ENCODE assay signal across 8 cellular contexts in genomic region chr11:64245797-64246623, GRCh38. TPM values are rescaled to one million over a fixed set of nuclear protein-coding genes. Genes with fewer than 3 reads are reported as not detected.
DNase-seq lines count a peak whose midpoint lies in the region; ATAC-seq and TF ChIP-seq lines count a peak whose summit lies in the region.

No MANE protein-coding gene starts in this region.

- H3K4me3 ChIP-seq in GM06990 (replicated peaks; ENCODE audit: low read depth, low read length) (peak overlapping the region; percentile 93), ectodermal cell (ENCODE audit: insufficient read depth, low read depth, low read length) (peak overlapping the region; percentile 76), mesodermal cell (ENCODE audit: extremely low read depth, insufficient read depth, low read length, poor library complexity, severe bottlenecking) (peak overlapping the region; percentile 89)

- H3K36me3 ChIP-seq in GM06990 (ENCODE audit: control insufficient read depth, insufficient read depth, low read length) (peaks cover 13% of the 10 kb centered on the region), ectodermal cell (ENCODE audit: control insufficient read depth, insufficient read depth, low read length) (peaks cover 5% of the 10 kb centered on the region), mesodermal cell (ENCODE audit: control insufficient read depth, insufficient read depth, low read length) (peaks cover 22% of the 10 kb centered on the region)

- 1% methylated on average over 47 of the region's 47 CpGs for WGBS in ectodermal cell, 2 experiments
- 0 to 1% methylated on average over 36 to 45 of the region's 47 CpGs for WGBS in mesodermal cell (ENCODE audit: insufficient coverage in 2 of 2), 2 experiments

- no peaks in the 10 kb centered on the region for H3K9me3 ChIP-seq in ectodermal cell (ENCODE audit: control insufficient read depth, low read length)
- H3K9me3 ChIP-seq in mesodermal cell (ENCODE audit: control insufficient read depth, low read length): no peaks in the 10 kb centered on the region

- H3K27ac ChIP-seq in ectodermal cell (ENCODE audit: insufficient read depth, low read depth, low read length, poor library complexity, severe bottlenecking) (no peak overlapping the region), mesodermal cell (ENCODE audit: low read depth, low read length, severe bottlenecking) (peak overlapping the region; percentile 84)

- H3K27me3 ChIP-seq in GM06990 (replicated peaks; ENCODE audit: control insufficient read depth, insufficient read depth, low read length): no peaks in the 10 kb centered on the region
- H3K27me3 ChIP-seq in ectodermal cell (ENCODE audit: control insufficient read depth, insufficient read depth, low read length, poor library complexity, severe bottlenecking): peaks cover 10% of the 10 kb centered on the region

- DNase-seq in GM06990 (ENCODE audit: extremely low read depth, insufficient read length): peak; percentile 60
- peak; percentile 68 for DNase-seq in NCI-H2029 (lab: John Stamatoyannopoulos, UW)
- peak; percentile 70 for DNase-seq in activated CD4-positive, alpha-beta T cell treated with anti-CD3 and anti-CD28 coated beads, Interleukin-2, amount 50 U/mL, for 1 hour
- DNase-seq in stimulated activated CD8-positive, alpha-beta memory T cell treated with anti-CD3 and anti-CD28 coated beads, Interleukin-7, amount 100 ng/mL, for 24 hours (ENCODE audit: low read depth): peak; percentile 64
- no peak for DNase-seq in GF-D8 (lab: John Stamatoyannopoulos, UW)

- H3K4me1 ChIP-seq in ectodermal cell (ENCODE audit: control insufficient read depth, insufficient read depth, low read length): peaks cover 32% of the 10 kb centered on the region
- H3K4me1 ChIP-seq in mesodermal cell (ENCODE audit: control insufficient read depth, insufficient read depth, low read length, poor library complexity, severe bottlenecking): peaks cover 42% of the 10 kb centered on the region

- TF ChIP-seq CTCF in GM06990 (IDR thresholded peaks at IDR 0.05; ENCODE audit: insufficient read depth, low read length, poor library complexity, severe bottlenecking): no peak

- no peak for ATAC-seq in HG03432 (IDR thresholded peaks at IDR 0.05; ENCODE audit: unreplicated experiment)

RNA-seq across cellular contexts. Expression of gene PPP1R14B, which starts 0.7 kb away (rescaled TPM):
- 162 TPM for polyA plus RNA-seq in ectodermal cell (2013, experiment 1 of 4)
- 147 TPM for polyA plus RNA-seq in ectodermal cell (2013, experiment 2 of 4)
- polyA plus RNA-seq in ectodermal cell (2013, experiment 3 of 4): 181 TPM
- polyA plus RNA-seq in ectodermal cell (2013, experiment 4 of 4): 175 TPM
- 310 TPM for polyA plus RNA-seq in mesodermal cell (2013, experiment 1 of 2)
- polyA plus RNA-seq in mesodermal cell (2013, experiment 2 of 2): 253 TPM

RNA-seq across cellular contexts. Expression of gene FKBP2, which starts 5.1 kb away (rescaled TPM):
- 53.6 TPM for polyA plus RNA-seq in ectodermal cell (2013, experiment 1 of 4)
- 57.5 TPM for polyA plus RNA-seq in ectodermal cell (2013, experiment 2 of 4)
- polyA plus RNA-seq in ectodermal cell (2013, experiment 3 of 4): 56.2 TPM
- polyA plus RNA-seq in ectodermal cell (2013, experiment 4 of 4): 53.1 TPM
- 71.7 TPM for polyA plus RNA-seq in mesodermal cell (2013, experiment 1 of 2)
- polyA plus RNA-seq in mesodermal cell (2013, experiment 2 of 2): 72.1 TPM

RNA-seq across cellular contexts. Expression of gene PLCB3, which starts 5.3 kb away (rescaled TPM):
- polyA plus RNA-seq in ectodermal cell (2013, experiment 1 of 4): 45.4 TPM
- polyA plus RNA-seq in ectodermal cell (2013, experiment 2 of 4): 44.5 TPM
- polyA plus RNA-seq in ectodermal cell (2013, experiment 3 of 4): 29.6 TPM
- polyA plus RNA-seq in ectodermal cell (2013, experiment 4 of 4): 29.3 TPM
- polyA plus RNA-seq in mesodermal cell (2013, experiment 1 of 2): 31.8 TPM
- 29.5 TPM for polyA plus RNA-seq in mesodermal cell (2013, experiment 2 of 2)

RNA-seq across cellular contexts. Expression of gene VEGFB, which starts 11.6 kb away (rescaled TPM):
- polyA plus RNA-seq in ectodermal cell (2013, experiment 1 of 4): 23.1 TPM
- 21.7 TPM for polyA plus RNA-seq in ectodermal cell (2013, experiment 2 of 4)
- polyA plus RNA-seq in ectodermal cell (2013, experiment 3 of 4): 17.9 TPM
- polyA plus RNA-seq in ectodermal cell (2013, experiment 4 of 4): 20.1 TPM
- 45.4 TPM for polyA plus RNA-seq in mesodermal cell (2013, experiment 1 of 2)
- polyA plus RNA-seq in mesodermal cell (2013, experiment 2 of 2): 44.0 TPM

RNA-seq across cellular contexts. Expression of gene DNAJC4, which starts 15.7 kb away (rescaled TPM):
- polyA plus RNA-seq in ectodermal cell (2013, experiment 1 of 4): 24.1 TPM
- 22.4 TPM for polyA plus RNA-seq in ectodermal cell (2013, experiment 2 of 4)
- 30.7 TPM for polyA plus RNA-seq in ectodermal cell (2013, experiment 3 of 4)
- polyA plus RNA-seq in ectodermal cell (2013, experiment 4 of 4): 34.4 TPM
- 42.5 TPM for polyA plus RNA-seq in mesodermal cell (2013, experiment 1 of 2)
- polyA plus RNA-seq in mesodermal cell (2013, experiment 2 of 2): 47.7 TPM
